8 cellular contexts compared by ENCODE assay signal in genomic region chr1:158177705-158178450, GRCh38. TPM values are rescaled to one million over a fixed set of nuclear protein-coding genes. Genes with fewer than 3 reads are reported as not detected.
DNase-seq lines count a peak whose midpoint lies in the region; ATAC-seq and TF ChIP-seq lines count a peak whose summit lies in the region.

No MANE protein-coding gene starts in this region.

- TF ChIP-seq CTCF in cardiac muscle cell (IDR thresholded peaks at IDR 0.05; ENCODE audit: low read depth, low read length) = no peak
- no peak for TF ChIP-seq CTCF in omental fat pad (IDR thresholded peaks at IDR 0.05)

- H3K4me3 ChIP-seq in cardiac muscle cell = peak overlapping the region; percentile 34

- DNase-seq in NCI-H460 (ENCODE audit: extremely low read depth, low read depth) = peak; percentile 89
- peak; percentile 11 for DNase-seq in activated naive CD8-positive, alpha-beta T cell treated with anti-CD3 and anti-CD28 coated beads, Interleukin-2, amount 50 U/mL, for 16 hours (ENCODE audit: low read depth, low spot score)
- DNase-seq in cardiac muscle cell (ENCODE audit: low read depth in 1 of 2, low spot score in 1 of 2) = peak; percentile 84 to 93
- DNase-seq in omental fat pad (ENCODE audit: low spot score) = peak; percentile 75
- no peak for DNase-seq in NCI-H1436 (lab: John Stamatoyannopoulos, UW)

- no peaks in the 10 kb centered on the region for H3K9me3 ChIP-seq in cardiac muscle cell (ENCODE audit: low read depth)

- peaks cover 12% of the 10 kb centered on the region for H3K27me3 ChIP-seq in cardiac muscle cell

- ATAC-seq in GM19023 (IDR thresholded peaks at IDR 0.05; ENCODE audit: unreplicated experiment) = peak; percentile 51
- ATAC-seq in omental fat pad (ENCODE audit: low FRiP score) = peak; percentile 88
- ATAC-seq in HG02870 (IDR thresholded peaks at IDR 0.05; ENCODE audit: unreplicated experiment) = no peak
- no peak for ATAC-seq in GM19452 (IDR thresholded peaks at IDR 0.05; ENCODE audit: unreplicated experiment)

- H3K36me3 ChIP-seq in cardiac muscle cell = no peaks in the 10 kb centered on the region

- peaks cover 14% of the 10 kb centered on the region for H3K4me1 ChIP-seq in cardiac muscle cell (ENCODE audit: low read depth)

- H3K27ac ChIP-seq in cardiac muscle cell = no peak overlapping the region

RNA-seq across cellular contexts. Expression of gene CD1D, which starts 2.8 kb away (rescaled TPM):
- 0.07 TPM in 1 of 2 replicates, not detected in the other for total RNA-seq in NCI-H460 (2014; rRNA removed; shearing (Covaris generic))
- polyA plus RNA-seq in NCI-H460 (2014; cell fraction: nucleus; rRNA removed) = not detected in 2 replicates
- total RNA-seq in cardiac muscle cell (4.6 and 5.4 TPM in 2 replicates), omental fat pad (1 to 10 TPM in 3 of 4 donors, under 1 TPM in 1; 0.84 to 3.7 (median 3.1) TPM)
- 6.3 and 8.2 TPM in 2 replicates for polyA plus RNA-seq in cardiac muscle cell

Comparison
In these comparisons a context has a peak if more than half of its experiments do, and no peak if none do; other contexts are left out.
1. ATAC-seq: peak in GM19023 (single experiment) and omental fat pad (single experiment); none in HG02870 (single experiment) and GM19452 (single experiment).